ENCODE assay signal across 9 cellular contexts in genomic region chr1:40384887-40385286, GRCh38. TPM values are rescaled to one million over a fixed set of nuclear protein-coding genes. Genes with fewer than 3 reads are reported as not detected.
DNase-seq lines count a peak whose midpoint lies in the region; ATAC-seq and TF ChIP-seq lines count a peak whose summit lies in the region.
"Had no signal": no experiment of that assay in that cellular context is flagged by ENCODE, and none has a peak within 500 bp of the region (broad histone marks: within the 10 kb centered on the region; RNA-seq: fewer than 3 reads in every experiment).

No MANE protein-coding gene starts in this region.

- H3K27me3 ChIP-seq in cardiac muscle cell (no peaks in the 10 kb centered on the region), muscle layer of duodenum (ENCODE audit: low read depth, low read length) (no peaks in the 10 kb centered on the region)

- H3K9me3 ChIP-seq in cardiac muscle cell (ENCODE audit: low read depth) (no peaks in the 10 kb centered on the region), muscle layer of duodenum (ENCODE audit: control insufficient read depth in 1 of 2, low read length in 2 of 2) (no peaks in the 10 kb centered on the region)

- POLR2A ChIA-PET in activated naive CD8-positive, alpha-beta T cell treated with anti-CD3 and anti-CD28 coated beads, Interleukin-2, amount 10 ng/mL, durations not matched to agents 7 days and 5 days (lab: Charles Lee) = interaction anchor here (1.2 to 10.4 kb wide), 7 partner anchors 9 to 345 kb away, joined by 4 to 175 read pairs (median 12); partner anchors contain the start of genes CAP1, NFYC and SMAP2

- intact Hi-C loops in Right ventricle myocardium superior (cut with DNase I) = no loop called here

- H3K4me1 Mint-ChIP-seq in activated naive CD8-positive, alpha-beta T cell treated with anti-CD3 and anti-CD28 coated beads, Interleukin-2, amount 10 ng/mL, durations not matched to agents 7 days and 5 days = peaks cover 82% of the 10 kb centered on the region

- H3K4me1 ChIP-seq in cardiac muscle cell (ENCODE audit: low read depth) (peaks cover 16% of the 10 kb centered on the region), muscle layer of duodenum (ENCODE audit: control insufficient read depth in 1 of 2, insufficient read depth in 2 of 2, low read length in 2 of 2) (peaks cover 11 to 28% of the 10 kb centered on the region in 2 donors), urinary bladder (ENCODE audit: insufficient read depth) (no peaks in the 10 kb centered on the region)

- H3K9me3 Mint-ChIP-seq in activated naive CD8-positive, alpha-beta T cell treated with anti-CD3 and anti-CD28 coated beads, Interleukin-2, amount 10 ng/mL, durations not matched to agents 7 days and 5 days = no peaks in the 10 kb centered on the region

- no peaks in the 10 kb centered on the region for H3K27me3 Mint-ChIP-seq in activated naive CD8-positive, alpha-beta T cell treated with anti-CD3 and anti-CD28 coated beads, Interleukin-2, amount 10 ng/mL, durations not matched to agents 7 days and 5 days

- H3K36me3 Mint-ChIP-seq in activated naive CD8-positive, alpha-beta T cell treated with anti-CD3 and anti-CD28 coated beads, Interleukin-2, amount 10 ng/mL, durations not matched to agents 7 days and 5 days = peaks cover 17% of the 10 kb centered on the region

- H3K36me3 ChIP-seq in cardiac muscle cell = no peaks in the 10 kb centered on the region
- no peaks in the 10 kb centered on the region for H3K36me3 ChIP-seq in muscle layer of duodenum (ENCODE audit: control insufficient read depth in 1 of 2, insufficient read depth in 2 of 2, low read length in 2 of 2)
- H3K36me3 ChIP-seq in urinary bladder (ENCODE audit: insufficient read depth) = no peaks in the 10 kb centered on the region

- H3K4me3 ChIP-seq in cardiac muscle cell (no peak overlapping the region), muscle layer of duodenum (ENCODE audit: low read depth in 1 of 2, low read length in 2 of 2) (no peak overlapping the region), urinary bladder (ENCODE audit: low read depth, low read length) (no peak overlapping the region)

- no peak for TF ChIP-seq CTCF in cardiac muscle cell (IDR thresholded peaks at IDR 0.05; ENCODE audit: low read depth, low read length)

- WGBS in urinary bladder = 62% methylated on average over 6 of the region's 6 CpGs

- peak overlapping the region; percentile 85 for H3K4me3 Mint-ChIP-seq in activated naive CD8-positive, alpha-beta T cell treated with anti-CD3 and anti-CD28 coated beads, Interleukin-2, amount 10 ng/mL, durations not matched to agents 7 days and 5 days

- H3K27ac Mint-ChIP-seq in activated naive CD8-positive, alpha-beta T cell treated with anti-CD3 and anti-CD28 coated beads, Interleukin-2, amount 10 ng/mL, durations not matched to agents 7 days and 5 days = peak overlapping the region; percentile 98

- ATAC-seq in Right ventricle myocardium superior (ENCODE audit: poor library complexity) (no peak), HG02840 (IDR thresholded peaks at IDR 0.05; ENCODE audit: low FRiP score, unreplicated experiment) (no peak)
- ATAC-seq in activated naive CD8-positive, alpha-beta T cell treated with anti-CD3 and anti-CD28 coated beads, Interleukin-2, amount 10 ng/mL, durations not matched to agents 7 days and 5 days (ENCODE audit: low read depth) = no peak

- DNase-seq in cardiac muscle cell (ENCODE audit: low read depth in 1 of 2, low spot score in 1 of 2) = no peak
- DNase-seq in Right ventricle myocardium superior = no peak
- no peak for DNase-seq in activated naive CD8-positive, alpha-beta T cell treated with anti-CD3 and anti-CD28 coated beads, Interleukin-2, amount 10 ng/mL, durations not matched to agents 7 days and 5 days
- DNase-seq in T-helper 9 cell = no peak
- DNase-seq in AML-193 (lab: John Stamatoyannopoulos, UW) = no peak
- DNase-seq: NCI-H345 had no signal

- H3K27ac ChIP-seq in cardiac muscle cell = peak overlapping the region; percentile 85
- H3K27ac ChIP-seq in muscle layer of duodenum (ENCODE audit: low read length) = peak overlapping the region; percentile 95
- H3K27ac ChIP-seq in urinary bladder (ENCODE audit: low read depth) = peak overlapping the region; percentile 91

RNA-seq across cellular contexts. Expression of gene SMAP2, which starts 11.4 kb away (rescaled TPM):
- 16.2 and 16.7 TPM in 2 replicates for total RNA-seq in cardiac muscle cell
- 23.3 and 29.5 TPM in 2 replicates for polyA plus RNA-seq in cardiac muscle cell
- 13.4 TPM for total RNA-seq in Right ventricle myocardium superior
- 100 to 1,000 TPM; 133 to 138 TPM for total RNA-seq in activated naive CD8-positive, alpha-beta T cell treated with anti-CD3 and anti-CD28 coated beads, Interleukin-2, amount 10 ng/mL, durations not matched to agents 7 days and 5 days
- 17.0 TPM for total RNA-seq in urinary bladder
- polyA plus RNA-seq in urinary bladder = 47.3 TPM
